Comparison of ENCODE assay signal across 8 cellular contexts in the genomic region with DNA sequence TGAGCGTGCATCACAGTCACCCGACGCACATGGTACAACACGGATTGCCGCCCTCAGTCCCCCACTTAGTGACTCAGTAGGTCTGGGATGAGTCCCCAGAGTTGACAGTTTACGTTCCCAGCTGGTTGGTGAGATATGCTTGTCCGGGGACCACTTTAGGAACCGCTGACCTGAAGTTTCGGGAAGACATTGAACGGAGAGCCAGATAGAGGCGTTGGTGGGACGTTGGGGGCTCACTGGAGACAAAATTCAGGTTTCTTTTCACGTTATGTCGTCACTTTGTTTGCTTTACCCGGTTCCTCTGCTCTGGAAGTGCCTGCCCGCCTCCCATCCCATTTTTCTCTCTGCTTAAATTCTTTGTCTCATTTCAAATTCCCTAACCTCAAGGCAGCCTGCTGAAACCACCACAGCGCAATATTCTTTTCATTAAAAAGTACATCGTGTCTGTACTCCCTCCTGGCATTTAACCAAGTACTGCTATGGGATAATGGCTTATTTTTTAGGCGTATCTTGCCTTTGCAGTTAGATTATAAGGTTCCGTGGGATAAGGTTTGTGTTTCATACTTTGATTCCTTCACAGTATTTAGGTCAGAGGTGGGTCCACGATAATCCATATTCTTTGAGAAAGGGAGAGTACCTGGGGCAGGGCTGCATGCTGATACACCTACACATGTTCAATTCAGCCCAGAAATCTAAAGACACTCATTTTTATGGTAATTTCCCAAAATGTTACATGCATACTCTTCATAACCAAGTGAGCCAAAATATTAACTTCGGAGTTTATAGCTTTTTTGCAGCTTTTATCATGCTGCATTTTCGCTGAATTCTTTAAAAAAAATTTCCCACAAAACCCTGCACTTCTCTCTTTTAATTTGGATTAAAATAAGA. TPM values are rescaled to one million over a fixed set of nuclear protein-coding genes. Genes with fewer than 3 reads are reported as not detected.
A peak's percentile ranks its signal among the peaks of the same experiment; 100 is the strongest.
DNase-seq lines count a peak whose midpoint lies in the region; ATAC-seq and TF ChIP-seq lines count a peak whose summit lies in the region.

No MANE protein-coding gene starts in this region.

- H3K4me1 Mint-ChIP-seq in Caco-2 (ENCODE audit: low read depth, unreplicated experiment) (peaks cover 11% of the 10 kb centered on the region), natural killer cell (peaks cover 40 to 49% of the 10 kb centered on the region in 2 donors)
- peaks cover 67% of the 10 kb centered on the region for H3K4me1 Mint-ChIP-seq in dendritic cell treated with granulocyte-macrophage colony-stimulating factor and Interleukin-4, amounts not matched to agents 40 ng/mL and 50 ng/mL, for 4 days (ENCODE audit: low read depth)

- peak overlapping the region; percentile 75 for H3K4me3 ChIP-seq in Caco-2 (ENCODE audit: low read depth, low read length)

- no peak for DNase-seq in Caco-2
- DNase-seq in NAMALWA (ENCODE audit: low spot score) = peak; percentile 23
- no peak for DNase-seq in natural killer cell
- DNase-seq in mesenteric fat pad (ENCODE audit: low spot score) = no peak
- DNase-seq in NCI-H146 (lab: John Stamatoyannopoulos, UW) = no peak

- H3K9me3 Mint-ChIP-seq in Caco-2 (ENCODE audit: unreplicated experiment) = no peaks in the 10 kb centered on the region
- H3K9me3 Mint-ChIP-seq in dendritic cell treated with granulocyte-macrophage colony-stimulating factor and Interleukin-4, amounts not matched to agents 40 ng/mL and 50 ng/mL, for 4 days = no peaks in the 10 kb centered on the region
- H3K9me3 Mint-ChIP-seq in natural killer cell = no peaks in the 10 kb centered on the region

- H3K4me3 Mint-ChIP-seq in Caco-2 (ENCODE audit: unreplicated experiment) = peak overlapping the region; percentile 81
- H3K4me3 Mint-ChIP-seq in dendritic cell treated with granulocyte-macrophage colony-stimulating factor and Interleukin-4, amounts not matched to agents 40 ng/mL and 50 ng/mL, for 4 days = peak overlapping the region; percentile 98
- H3K4me3 Mint-ChIP-seq in natural killer cell = peak overlapping the region; percentile 91

- H3K36me3 Mint-ChIP-seq in Caco-2 (ENCODE audit: insufficient read depth, unreplicated experiment) (peaks cover 31% of the 10 kb centered on the region), natural killer cell (no peaks in the 10 kb centered on the region)
- peaks cover 34% of the 10 kb centered on the region for H3K36me3 Mint-ChIP-seq in dendritic cell treated with granulocyte-macrophage colony-stimulating factor and Interleukin-4, amounts not matched to agents 40 ng/mL and 50 ng/mL, for 4 days (ENCODE audit: low read depth)

- no peaks in the 10 kb centered on the region for H3K9me3 ChIP-seq in Caco-2

- CTCF ChIA-PET in Caco-2 (lab: Charles Lee) = no interaction called here

- H3K27me3 Mint-ChIP-seq in Caco-2 (ENCODE audit: insufficient read depth, unreplicated experiment) (peaks cover 3% of the 10 kb centered on the region), natural killer cell (ENCODE audit: low read depth in 2 of 2) (no peaks in the 10 kb centered on the region)
- no peaks in the 10 kb centered on the region for H3K27me3 Mint-ChIP-seq in dendritic cell treated with granulocyte-macrophage colony-stimulating factor and Interleukin-4, amounts not matched to agents 40 ng/mL and 50 ng/mL, for 4 days

- no TSS peak for BruUV-seq in Caco-2 (replicated peaks; lab: Mats Ljungman, UMichigan)

- H3K27ac Mint-ChIP-seq in Caco-2 (ENCODE audit: unreplicated experiment) (peak overlapping the region; percentile 86), natural killer cell (peak overlapping the region; percentile 90 to 93)
- peak overlapping the region; percentile 92 for H3K27ac Mint-ChIP-seq in dendritic cell treated with granulocyte-macrophage colony-stimulating factor and Interleukin-4, amounts not matched to agents 40 ng/mL and 50 ng/mL, for 4 days

- ATAC-seq in natural killer cell (no peak), HG03354 (IDR thresholded peaks at IDR 0.05; ENCODE audit: poor library complexity, severe bottlenecking, unreplicated experiment) (no peak), HG03521 (IDR thresholded peaks at IDR 0.05; ENCODE audit: unreplicated experiment) (no peak)

- H3K4me1 ChIP-seq in Caco-2 = peaks cover 15% of the 10 kb centered on the region

- intact Hi-C loops in Caco-2 (cut with micrococcal nuclease; ENCODE audit: unreplicated experiment) = loop anchor here (1.0 kb wide), 1 partner anchor 11 kb away; a partner anchor contains a TSS
- intact Hi-C loops in dendritic cell treated with granulocyte-macrophage colony-stimulating factor and Interleukin-4, amounts not matched to agents 40 ng/mL and 50 ng/mL, for 4 days (cut with micrococcal nuclease) = loop anchor here (1.0 to 10.0 kb wide), 2 partner anchors 11 to 124 kb away; a partner anchor contains a TSS
- intact Hi-C loops in natural killer cell (cut with micrococcal nuclease) = loop anchor here (1.0 kb wide), 1 partner anchor 11 kb away; a partner anchor contains a TSS

- TF ChIP-seq CTCF in Caco-2 (IDR thresholded peaks at IDR 0.05; ENCODE audit: insufficient read depth in 1 of 2, low read depth in 1 of 2, low read length in 1 of 2, severe bottlenecking in 1 of 2, unreplicated experiment in 1 of 2) (no peak), natural killer cell (IDR thresholded peaks at IDR 0.05) (no peak)

- H3K27me3 ChIP-seq in Caco-2 (replicated peaks; ENCODE audit: control insufficient read depth, insufficient read depth, low read length) = no peaks in the 10 kb centered on the region

- H3K36me3 ChIP-seq in Caco-2 (ENCODE audit: control insufficient read depth, insufficient read depth, low read length) = no peaks in the 10 kb centered on the region

- POLR2A ChIA-PET in Caco-2 (lab: Charles Lee) = no interaction called here

RNA-seq across cellular contexts. Expression of a gene that starts 0.9 kb away (rescaled TPM):
- total RNA-seq in Caco-2 (2022) (2.4 and 2.5 TPM in 2 replicates), natural killer cell (1 to 10 TPM; 2.3 to 4.5 (median 4.0) TPM), mesenteric fat pad (4.4 TPM)

RNA-seq across cellular contexts. Expression of a gene that starts 10.9 kb away (rescaled TPM):
- total RNA-seq in Caco-2 (2022) = 880 and 900 TPM in 2 replicates
- 100 to 1,000 TPM; 693 to 869 (median 848) TPM for total RNA-seq in natural killer cell
- 680 TPM for total RNA-seq in mesenteric fat pad
